In genomic region chr6:105346052-105346451, GRCh38 we compare ENCODE assay signal across 11 cellular contexts. TPM values are rescaled to one million over a fixed set of nuclear protein-coding genes. Genes with fewer than 3 reads are reported as not detected.
A peak's percentile ranks its signal among the peaks of the same experiment; 100 is the strongest.
DNase-seq lines count a peak whose midpoint lies in the region; ATAC-seq and TF ChIP-seq lines count a peak whose summit lies in the region.
"Had no signal": no experiment of that assay in that cellular context is flagged by ENCODE, and none has a peak within 500 bp of the region (broad histone marks: within the 10 kb centered on the region; RNA-seq: fewer than 3 reads in every experiment).

No MANE protein-coding gene starts in this region.

- TF ChIP-seq CTCF in kidney epithelial cell (IDR thresholded peaks at IDR 0.05; ENCODE audit: insufficient read depth, low read length, poor library complexity, severe bottlenecking) (no peak), thyroid gland (IDR thresholded peaks at IDR 0.05) (no peak)

- CTCF ChIA-PET in activated naive CD4-positive, alpha-beta T cell treated with anti-CD3 and anti-CD28 coated beads for 36 hours (lab: Charles Lee) = no interaction called here

- TF ChIP-seq POLR2A in thyroid gland (IDR thresholded peaks at IDR 0.05) = no peak

- 41 to 42% methylated on average over 3 of the region's 3 CpGs for WGBS in thyroid gland, 2 donors

- no peaks in the 10 kb centered on the region for H3K9me3 Mint-ChIP-seq in activated naive CD4-positive, alpha-beta T cell treated with anti-CD3 and anti-CD28 coated beads, Interleukin-2, amount 50 U/mL, for 24 hours
- peaks cover 3% of the 10 kb centered on the region for H3K9me3 Mint-ChIP-seq in activated naive CD4-positive, alpha-beta T cell treated with anti-CD3 and anti-CD28 coated beads for 36 hours

- intact Hi-C loops in activated naive CD4-positive, alpha-beta T cell treated with anti-CD3 and anti-CD28 coated beads for 36 hours (cut with micrococcal nuclease) = no loop called here
- intact Hi-C loops in thyroid gland (cut with DNase I) = no loop called here

- H3K36me3 ChIP-seq in kidney epithelial cell (ENCODE audit: control insufficient read depth, insufficient read depth, low read length) = no peaks in the 10 kb centered on the region
- H3K36me3 ChIP-seq in thyroid gland = no peaks in the 10 kb centered on the region

- peak overlapping the region; percentile 79 for H3K27ac Mint-ChIP-seq in activated naive CD4-positive, alpha-beta T cell treated with anti-CD3 and anti-CD28 coated beads, Interleukin-2, amount 50 U/mL, for 24 hours
- H3K27ac Mint-ChIP-seq in activated naive CD4-positive, alpha-beta T cell treated with anti-CD3 and anti-CD28 coated beads for 36 hours = no peak overlapping the region

- H3K4me3 Mint-ChIP-seq in activated naive CD4-positive, alpha-beta T cell treated with anti-CD3 and anti-CD28 coated beads, Interleukin-2, amount 50 U/mL, for 24 hours = no peak overlapping the region
- H3K4me3 Mint-ChIP-seq in activated naive CD4-positive, alpha-beta T cell treated with anti-CD3 and anti-CD28 coated beads for 36 hours = no peak overlapping the region
- H3K4me3 Mint-ChIP-seq: nephron had no signal

- no peaks in the 10 kb centered on the region for H3K9me3 ChIP-seq in thyroid gland
- H3K9me3 ChIP-seq: A549 had no signal

- H3K27me3 ChIP-seq in kidney epithelial cell (ENCODE audit: control insufficient read depth, insufficient read depth, low read length) (no peaks in the 10 kb centered on the region), thyroid gland (no peaks in the 10 kb centered on the region)

- peak overlapping the region; percentile 7 to 73 (median 14) for H3K27ac ChIP-seq in thyroid gland
- H3K27ac ChIP-seq: A549 had no signal

- DNase-seq in activated naive CD4-positive, alpha-beta T cell treated with anti-CD3 and anti-CD28 coated beads for 36 hours = no peak
- DNase-seq in dedifferentiated amniotic fluid mesenchymal stem cell (ENCODE audit: extremely low spot score) = peak; percentile 26
- peak; percentile 52 for DNase-seq in kidney epithelial cell (ENCODE audit: low read depth)
- no peak for DNase-seq in thyroid gland
- no peak for DNase-seq in SIG-M5 (lab: John Stamatoyannopoulos, UW)
- DNase-seq: NCI-H2029 had no signal

- no peak overlapping the region for H3K4me3 ChIP-seq in kidney epithelial cell (ENCODE audit: low read depth, low read length)
- no peak overlapping the region for H3K4me3 ChIP-seq in thyroid gland (replicated peaks in 1 of 3)
- H3K4me3 ChIP-seq: A549 had no signal

- H3K36me3 Mint-ChIP-seq in activated naive CD4-positive, alpha-beta T cell treated with anti-CD3 and anti-CD28 coated beads, Interleukin-2, amount 50 U/mL, for 24 hours = peaks cover 43% of the 10 kb centered on the region
- peaks cover 58% of the 10 kb centered on the region for H3K36me3 Mint-ChIP-seq in activated naive CD4-positive, alpha-beta T cell treated with anti-CD3 and anti-CD28 coated beads for 36 hours (ENCODE audit: low read depth)

- H3K4me1 Mint-ChIP-seq in activated naive CD4-positive, alpha-beta T cell treated with anti-CD3 and anti-CD28 coated beads, Interleukin-2, amount 50 U/mL, for 24 hours = peaks cover 19% of the 10 kb centered on the region
- peaks cover 3% of the 10 kb centered on the region for H3K4me1 Mint-ChIP-seq in activated naive CD4-positive, alpha-beta T cell treated with anti-CD3 and anti-CD28 coated beads for 36 hours (ENCODE audit: low read depth)
- H3K4me1 Mint-ChIP-seq: nephron had no signal

- ATAC-seq in HG02938 (IDR thresholded peaks at IDR 0.05; ENCODE audit: unreplicated experiment) (no peak), GM19351 (IDR thresholded peaks at IDR 0.05; ENCODE audit: unreplicated experiment) (no peak)

- H3K27me3 Mint-ChIP-seq in activated naive CD4-positive, alpha-beta T cell treated with anti-CD3 and anti-CD28 coated beads, Interleukin-2, amount 50 U/mL, for 24 hours = no peaks in the 10 kb centered on the region
- H3K27me3 Mint-ChIP-seq in activated naive CD4-positive, alpha-beta T cell treated with anti-CD3 and anti-CD28 coated beads for 36 hours (ENCODE audit: low read depth) = no peaks in the 10 kb centered on the region

- peaks cover 16 to 19% of the 10 kb centered on the region in 2 donors for H3K4me1 ChIP-seq in thyroid gland
- H3K4me1 ChIP-seq: A549 had no signal

RNA-seq across cellular contexts. Expression of gene PREP, which starts 56.8 kb away (rescaled TPM):
- total RNA-seq in activated naive CD4-positive, alpha-beta T cell treated with anti-CD3 and anti-CD28 coated beads for 36 hours = 10 to 100 TPM; 32.6 to 33.9 TPM
- total RNA-seq in kidney epithelial cell = 18.0 and 18.8 TPM in 2 replicates
- total RNA-seq in thyroid gland = 10 to 100 TPM; 13.7 to 21.7 (median 16.6) TPM

Comparison
In these comparisons a context has a peak if more than half of its experiments do, and no peak if none do; other contexts are left out.
1. DNase-seq: peak in dedifferentiated amniotic fluid mesenchymal stem cell (single experiment) and kidney epithelial cell (single experiment); none in activated naive CD4-positive, alpha-beta T cell treated with anti-CD3 and anti-CD28 coated beads for 36 hours (single experiment), thyroid gland (0 of 2) and SIG-M5 (single experiment).